In genomic region chr16:68342620-68343019, GRCh38 we compare ENCODE assay signal across 14 cellular contexts. TPM values are rescaled to one million over a fixed set of nuclear protein-coding genes. Genes with fewer than 3 reads are reported as not detected.
DNase-seq lines count a peak whose midpoint lies in the region; ATAC-seq and TF ChIP-seq lines count a peak whose summit lies in the region.
"Had no signal": no experiment of that assay in that cellular context is flagged by ENCODE, and none has a peak within 500 bp of the region (broad histone marks: within the 10 kb centered on the region; RNA-seq: fewer than 3 reads in every experiment).

No MANE protein-coding gene starts in this region.

- H3K4me3 ChIP-seq in H7 (ENCODE audit: insufficient read depth, low read depth, low read length) (no peak overlapping the region), endodermal cell (ENCODE audit: low read length) (no peak overlapping the region), aorta (ENCODE audit: low read length in 2 of 2) (no peak overlapping the region), breast epithelium (no peak overlapping the region)
- H3K4me3 ChIP-seq: BLaER1 had no signal

- WGBS in endodermal cell (ENCODE audit: insufficient coverage in 1 of 2, insufficient read length in 1 of 2), 2 experiments = 84 to 88% methylated on average over 4 to 7 of the region's 7 CpGs
- 69 to 74% methylated on average over 7 of the region's 7 CpGs for WGBS in aorta, 2 donors

- DNase-seq in H7 = peak; percentile 52
- DNase-seq in T-helper 17 cell = no peak
- DNase-seq in endodermal cell = no peak
- DNase-seq in aorta = peak; percentile 33 to 59
- DNase-seq in COLO829 (ENCODE audit: low spot score) = no peak
- DNase-seq in breast epithelium (ENCODE audit: low spot score in 2 of 2) = no peak
- DNase-seq: 8988T; Calu3; CD4-positive, alpha-beta memory T cell; DMS79 treated with DMSO at 0.1 percent for 48 hours; GF-D8 had no signal

- no peaks in the 10 kb centered on the region for H3K27me3 ChIP-seq in H7 (ENCODE audit: control insufficient read depth, insufficient read depth, low read length)
- no peaks in the 10 kb centered on the region for H3K27me3 ChIP-seq in endodermal cell (ENCODE audit: control insufficient read depth, insufficient read depth, low read length, poor library complexity, severe bottlenecking)
- no peaks in the 10 kb centered on the region for H3K27me3 ChIP-seq in aorta (ENCODE audit: control insufficient read depth in 1 of 2, insufficient read depth in 2 of 2, low read length in 1 of 2)
- H3K27me3 ChIP-seq in breast epithelium = no peaks in the 10 kb centered on the region
- H3K27me3 ChIP-seq: BLaER1 had no signal

- H3K4me1 ChIP-seq in endodermal cell (ENCODE audit: control insufficient read depth, insufficient read depth, low read length) = no peaks in the 10 kb centered on the region
- H3K4me1 ChIP-seq in aorta (ENCODE audit: control insufficient read depth in 1 of 2, insufficient read depth in 2 of 2, low read length in 2 of 2) = no peaks in the 10 kb centered on the region
- no peaks in the 10 kb centered on the region for H3K4me1 ChIP-seq in breast epithelium

- intact Hi-C loops in aorta (cut with DNase I) (no loop called here), breast epithelium (cut with DNase I; ENCODE audit: low total_unique reads) (no loop called here)

- H3K27ac ChIP-seq in endodermal cell (ENCODE audit: low read depth, low read length) (no peak overlapping the region), aorta (ENCODE audit: low read depth in 1 of 2, low read length in 2 of 2) (no peak overlapping the region), breast epithelium (no peak overlapping the region)
- H3K27ac ChIP-seq: BLaER1 had no signal

- peaks cover 2% of the 10 kb centered on the region for H3K4me1 Mint-ChIP-seq in T-helper 17 cell
- no peaks in the 10 kb centered on the region for H3K4me1 Mint-ChIP-seq in endodermal cell
- H3K4me1 Mint-ChIP-seq: CD14-positive monocyte had no signal

- no peaks in the 10 kb centered on the region for H3K9me3 Mint-ChIP-seq in endodermal cell
- H3K9me3 Mint-ChIP-seq: CD14-positive monocyte; CD4-positive, alpha-beta memory T cell had no signal

- H3K9me3 ChIP-seq in T-helper 17 cell (ENCODE audit: control insufficient read depth, low read length, poor library complexity, severe bottlenecking) (no peaks in the 10 kb centered on the region), endodermal cell (ENCODE audit: control insufficient read depth, low read length) (no peaks in the 10 kb centered on the region), aorta (ENCODE audit: control insufficient read depth, low read length) (no peaks in the 10 kb centered on the region), breast epithelium (no peaks in the 10 kb centered on the region)
- H3K9me3 ChIP-seq: BLaER1 had no signal

- no peak for TF ChIP-seq POLR2A in breast epithelium (IDR thresholded peaks at IDR 0.05)

- H3K36me3 Mint-ChIP-seq in T-helper 17 cell (ENCODE audit: low read depth) (peaks cover 14% of the 10 kb centered on the region), endodermal cell (ENCODE audit: low read depth) (peaks cover 69% of the 10 kb centered on the region)

- H3K36me3 ChIP-seq in H7 (replicated peaks; ENCODE audit: control insufficient read depth, insufficient read depth, low read length) (peaks cover 37% of the 10 kb centered on the region), endodermal cell (ENCODE audit: control insufficient read depth, insufficient read depth, low read length) (peaks cover 92% of the 10 kb centered on the region), aorta (ENCODE audit: control insufficient read depth in 1 of 2, insufficient read depth in 2 of 2, low read length in 1 of 2) (peaks cover 0 to 5% of the 10 kb centered on the region in 2 donors), breast epithelium (peaks cover 16% of the 10 kb centered on the region)

- H3K9ac ChIP-seq in endodermal cell (ENCODE audit: extremely low read depth, low read length, poor library complexity, severe bottlenecking) = no peak overlapping the region
- H3K9ac ChIP-seq: BLaER1 had no signal

- TF ChIP-seq CTCF in endodermal cell (conservative IDR thresholded peaks at IDR 0.05) (no peak), breast epithelium (IDR thresholded peaks at IDR 0.05) (no peak)

- ATAC-seq in T-helper 17 cell = no peak
- no peak for ATAC-seq in aorta (ENCODE audit: low FRiP score)
- no peak for ATAC-seq in GM21786 (IDR thresholded peaks at IDR 0.05; ENCODE audit: unreplicated experiment)

- no peaks in the 10 kb centered on the region for H3K27me3 Mint-ChIP-seq in T-helper 17 cell
- H3K27me3 Mint-ChIP-seq in endodermal cell (ENCODE audit: insufficient read depth) = no peaks in the 10 kb centered on the region
- H3K27me3 Mint-ChIP-seq: CD4-positive, alpha-beta memory T cell had no signal

- H3K4me3 Mint-ChIP-seq in T-helper 17 cell (no peak overlapping the region), endodermal cell (no peak overlapping the region)
- H3K4me3 Mint-ChIP-seq: CD14-positive monocyte; CD4-positive, alpha-beta memory T cell had no signal

- peak overlapping the region; percentile 9 for H3K27ac Mint-ChIP-seq in T-helper 17 cell
- peak overlapping the region; percentile 35 for H3K27ac Mint-ChIP-seq in endodermal cell
- H3K27ac Mint-ChIP-seq: CD14-positive monocyte; CD4-positive, alpha-beta memory T cell had no signal

RNA-seq across cellular contexts. Expression of gene PRMT7, which starts 31.8 kb away (rescaled TPM):
- total RNA-seq in H7 (2014; rRNA removed; shearing (Covaris generic)) = 34.6 and 56.5 TPM in 2 replicates
- total RNA-seq in T-helper 17 cell (10 to 100 TPM; 55.2 to 59.4 TPM), endodermal cell (10 to 100 TPM; 63.9 to 68.5 TPM), aorta (10 to 100 TPM; 21.4 to 41.7 TPM), breast epithelium (10 to 100 TPM; 38.4 to 53.4 (median 41.0) TPM)
- polyA plus RNA-seq in endodermal cell (2013, experiment 1 of 2) = 41.9 TPM
- 41.1 TPM for polyA plus RNA-seq in endodermal cell (2013, experiment 2 of 2)
- 10 to 100 TPM; 11.0 to 99.2 TPM for polyA plus RNA-seq in aorta

RNA-seq across cellular contexts. Expression of gene SLC7A6OS, which starts 31.9 kb away (rescaled TPM):
- total RNA-seq in H7 (2014; rRNA removed; shearing (Covaris generic)) = 15.8 and 20.7 TPM in 2 replicates
- total RNA-seq in T-helper 17 cell = 10 to 100 TPM; 35.3 to 36.0 TPM
- 10 to 100 TPM; 22.5 to 26.0 TPM for total RNA-seq in endodermal cell
- polyA plus RNA-seq in endodermal cell (2013, experiment 1 of 2) = 20.1 TPM
- 19.2 TPM for polyA plus RNA-seq in endodermal cell (2013, experiment 2 of 2)
- 10 to 100 TPM; 13.7 to 21.1 TPM for total RNA-seq in aorta
- 1 to 10 TPM; 4.0 to 8.3 TPM for polyA plus RNA-seq in aorta
- total RNA-seq in breast epithelium = 10 to 100 TPM; 16.4 to 18.6 (median 16.5) TPM

Comparison
In these comparisons a context has a peak if more than half of its experiments do, and no peak if none do; other contexts are left out.
1. DNase-seq: peak in H7 (single experiment) and aorta (2 of 2); none in T-helper 17 cell (0 of 3), endodermal cell (single experiment), COLO829 (single experiment) and breast epithelium (0 of 2).